In the genomic region with DNA sequence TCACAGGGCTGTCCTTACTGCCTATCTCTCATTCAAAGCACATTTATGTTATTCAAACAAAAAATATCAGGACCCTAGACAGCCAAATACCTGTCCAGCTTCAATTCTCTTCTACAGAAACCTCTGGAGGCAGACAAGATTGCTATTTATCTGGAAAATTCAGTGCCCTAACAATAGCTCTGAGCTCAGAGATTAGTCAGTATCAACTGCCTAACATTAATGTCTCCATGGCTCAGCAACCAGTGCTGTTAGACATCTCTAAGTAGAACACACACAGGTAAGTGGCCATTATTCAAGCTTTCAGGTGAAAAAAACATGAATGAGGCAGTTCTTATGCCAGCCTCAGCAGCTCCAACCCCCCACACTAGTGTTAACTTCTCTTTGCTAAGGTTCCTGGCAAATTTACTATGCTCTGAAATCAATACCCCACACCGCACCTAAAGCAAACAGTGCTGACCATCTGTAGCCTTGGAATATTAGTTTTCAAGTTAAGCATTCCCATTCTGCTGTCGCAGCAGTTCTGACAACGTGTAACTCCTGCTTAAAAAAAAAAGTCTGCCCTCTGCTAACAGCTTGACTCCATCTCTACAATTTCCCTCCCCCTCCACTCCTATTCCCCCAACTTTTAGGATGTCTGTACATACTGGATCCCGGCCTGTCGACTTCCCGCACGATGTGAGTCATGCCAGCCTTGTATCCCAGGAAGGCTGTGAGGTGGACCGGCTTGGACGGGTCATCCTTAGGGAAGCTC, we compare ENCODE assay signal across 8 cellular contexts. TPM values are rescaled to one million over a fixed set of nuclear protein-coding genes. Genes with fewer than 3 reads are reported as not detected.
A peak's percentile ranks its signal among the peaks of the same experiment; 100 is the strongest.
DNase-seq lines count a peak whose midpoint lies in the region; FAIRE-seq and TF ChIP-seq lines count a peak whose summit lies in the region.

No MANE protein-coding gene starts in this region.

- H3K27me3 Mint-ChIP-seq in Calu3 (ENCODE audit: unreplicated experiment), result peaks cover 12% of the 10 kb centered on the region
- H3K27me3 Mint-ChIP-seq in endodermal cell (ENCODE audit: insufficient read depth), result no peaks in the 10 kb centered on the region

- H3K36me3 ChIP-seq in OCI-LY1 (ENCODE audit: insufficient read depth, low read length) (peaks cover 62% of the 10 kb centered on the region), endodermal cell (ENCODE audit: control insufficient read depth, insufficient read depth, low read length) (peaks cover 60% of the 10 kb centered on the region), osteoblast (ENCODE audit: insufficient read depth, low read length) (peaks cover 58% of the 10 kb centered on the region)

- H2AFZ ChIP-seq in OCI-LY1 (ENCODE audit: low read length), result no peak overlapping the region
- H2AFZ ChIP-seq in osteoblast (ENCODE audit: low read length), result no peak overlapping the region

- H3K27ac Mint-ChIP-seq in Calu3 (ENCODE audit: unreplicated experiment) (peak overlapping the region; percentile 100), endodermal cell (peak overlapping the region; percentile 100)

- H3K4me3 Mint-ChIP-seq in Calu3 (ENCODE audit: low read depth, unreplicated experiment) (peak overlapping the region; percentile 95), endodermal cell (peak overlapping the region; percentile 100)

- intact Hi-C loops in Calu3 (cut with micrococcal nuclease; ENCODE audit: unreplicated experiment), result loop anchor here (5.0 to 10.0 kb wide), 2 partner anchors 207 to 311 kb away; partner anchors contain the start of gene ATF4
- intact Hi-C loops in posterior vena cava (cut with DNase I), result loop anchor here in 1 of 2 donors (2.0 kb wide), 1 partner anchor 147 kb away; no protein-coding TSS in a partner anchor

- H3K4me1 Mint-ChIP-seq in Calu3 (ENCODE audit: low read depth, unreplicated experiment) (peaks cover 49% of the 10 kb centered on the region), endodermal cell (peaks cover 30% of the 10 kb centered on the region)

- no peak for FAIRE-seq in frontal cortex (lab: Jason Lieb, UNC)

- TF ChIP-seq CTCF in Calu3 (IDR thresholded peaks at IDR 0.05; ENCODE audit: unreplicated experiment) (no peak), OCI-LY1 (IDR thresholded peaks at IDR 0.05; ENCODE audit: low read length) (no peak), endodermal cell (conservative IDR thresholded peaks at IDR 0.05) (no peak), osteoblast (IDR thresholded peaks at IDR 0.05; ENCODE audit: extremely low read depth, low read depth, low read length) (no peak)

- H3K9me3 Mint-ChIP-seq in Calu3 (ENCODE audit: low read depth, unreplicated experiment) (no peaks in the 10 kb centered on the region), endodermal cell (peaks cover 2% of the 10 kb centered on the region)

- CTCF ChIA-PET in Calu3 (lab: Charles Lee), result interaction anchor here (0.7 to 4.3 kb wide), 4 partner anchors 26 to 211 kb away, joined by 3 to 15 read pairs (median 4); partner anchors contain the start of gene TAB1

- H3K9ac ChIP-seq in OCI-LY1 (ENCODE audit: low read length) (peak overlapping the region; percentile 83), endodermal cell (ENCODE audit: extremely low read depth, low read length, poor library complexity, severe bottlenecking) (peak overlapping the region; percentile 100)

- H4K20me1 ChIP-seq in OCI-LY1 (ENCODE audit: insufficient read depth, low read length) (no peaks in the 10 kb centered on the region), osteoblast (ENCODE audit: insufficient read depth, low read length) (peaks cover 64% of the 10 kb centered on the region)

- H3K4me1 ChIP-seq in OCI-LY1 (ENCODE audit: insufficient read depth, low read length, severe bottlenecking) (peaks cover 26% of the 10 kb centered on the region), endodermal cell (ENCODE audit: control insufficient read depth, insufficient read depth, low read length) (peaks cover 3% of the 10 kb centered on the region), osteoblast (ENCODE audit: insufficient read depth, low read length) (peaks cover 40% of the 10 kb centered on the region)

- H3K79me2 ChIP-seq in OCI-LY1 (ENCODE audit: insufficient read depth, low read length) (peaks cover 7% of the 10 kb centered on the region; the same call in 1 of the 2 replicates), osteoblast (ENCODE audit: insufficient read depth, low read length) (peaks cover 64% of the 10 kb centered on the region)

- BruUV-seq in Calu3 (replicated peaks; lab: Mats Ljungman, UMichigan), result no TSS peak

- no peaks in the 10 kb centered on the region for H3F3A ChIP-seq in OCI-LY1 (ENCODE audit: insufficient read depth, low read length)

- H3K9me3 ChIP-seq in OCI-LY1 (ENCODE audit: low read length) (no peaks in the 10 kb centered on the region), endodermal cell (ENCODE audit: control insufficient read depth, low read length) (no peaks in the 10 kb centered on the region), osteoblast (ENCODE audit: low read depth, low read length) (no peaks in the 10 kb centered on the region)

- H3K9me2 ChIP-seq in OCI-LY1 (ENCODE audit: low read depth, low read length), result no peaks in the 10 kb centered on the region

- H3K27ac ChIP-seq in OCI-LY1 (ENCODE audit: low read depth, low read length, poor library complexity, severe bottlenecking) (peak overlapping the region; percentile 80), endodermal cell (ENCODE audit: low read depth, low read length) (no peak overlapping the region), osteoblast (ENCODE audit: low read depth, low read length) (peak overlapping the region; percentile 96)

- H3K4me3 ChIP-seq in OCI-LY1 (ENCODE audit: low read depth, low read length, poor library complexity, severe bottlenecking), result peak overlapping the region; percentile 83
- H3K4me3 ChIP-seq in endodermal cell (ENCODE audit: low read length), result peak overlapping the region; percentile 100
- H3K4me3 ChIP-seq in osteoblast (ENCODE audit: insufficient read depth, low read length), result peak overlapping the region; percentile 100

- 14 to 20% methylated on average over 3 to 7 of the region's 9 CpGs for WGBS in endodermal cell (ENCODE audit: insufficient coverage in 1 of 2, insufficient read length in 1 of 2), 2 experiments

- peak overlapping the region; percentile 90 for H3K4me2 ChIP-seq in OCI-LY1 (ENCODE audit: low read length)
- peak overlapping the region; percentile 96 for H3K4me2 ChIP-seq in osteoblast (ENCODE audit: insufficient read depth, low read length)

- DNase-seq in Calu3 (no peak), endodermal cell (no peak), osteoblast (ENCODE audit: insufficient read length, low spot score, missing footprints) (no peak), Kasumi-1 (lab: John Stamatoyannopoulos, UW) (no peak), frontal cortex (ENCODE audit: low spot score in 2 of 2) (no peak), posterior vena cava (ENCODE audit: low spot score) (no peak)
- no peak for DNase-seq in stimulated activated CD4-positive, alpha-beta T cell treated with anti-CD3 and anti-CD28 coated beads, Interleukin-1b, Interleukin-23, amount 100 ng/mL, for 48 hours

- no peaks in the 10 kb centered on the region for H3K27me3 ChIP-seq in OCI-LY1 (ENCODE audit: insufficient read depth, low read length)
- no peaks in the 10 kb centered on the region for H3K27me3 ChIP-seq in endodermal cell (ENCODE audit: control insufficient read depth, insufficient read depth, low read length, poor library complexity, severe bottlenecking)
- no peaks in the 10 kb centered on the region for H3K27me3 ChIP-seq in osteoblast (ENCODE audit: insufficient read depth, low read length)

- peaks cover 85% of the 10 kb centered on the region for H3K36me3 Mint-ChIP-seq in Calu3 (ENCODE audit: insufficient read depth, unreplicated experiment)
- peaks cover 65% of the 10 kb centered on the region for H3K36me3 Mint-ChIP-seq in endodermal cell (ENCODE audit: low read depth)

RNA-seq across cellular contexts. Expression of gene RPL3, which starts 1.5 kb away (rescaled TPM):
- total RNA-seq in Calu3 (2022) (977 and 1,058 TPM in 2 replicates), endodermal cell (1,000 to 10,000 TPM; 2,218 to 2,701 TPM), osteoblast (1,858 and 2,119 TPM in 2 replicates), frontal cortex (1,897 TPM), posterior vena cava (1,000 to 10,000 TPM; 1,303 to 1,339 TPM)
- polyA plus RNA-seq in endodermal cell (2013, experiment 1 of 2), result 2,540 TPM
- polyA plus RNA-seq in endodermal cell (2013, experiment 2 of 2), result 2,353 TPM

RNA-seq across cellular contexts. Expression of gene SYNGR1, which starts 31.9 kb away (rescaled TPM):
- total RNA-seq in Calu3 (2022) (12.3 and 16.8 TPM in 2 replicates), endodermal cell (10 to 100 TPM; 19.0 to 36.3 TPM), osteoblast (2.1 and 3.6 TPM in 2 replicates), frontal cortex (50.1 TPM), posterior vena cava (10 to 100 TPM; 12.8 to 15.2 TPM)
- 32.9 TPM for polyA plus RNA-seq in endodermal cell (2013, experiment 1 of 2)
- 28.3 TPM for polyA plus RNA-seq in endodermal cell (2013, experiment 2 of 2)
